In genomic region chr5:133015466-133015865, GRCh38 we compare ENCODE assay signal across 17 cellular contexts. TPM values are rescaled to one million over a fixed set of nuclear protein-coding genes. Genes with fewer than 3 reads are reported as not detected.
DNase-seq lines count a peak whose midpoint lies in the region; ATAC-seq, FAIRE-seq and TF ChIP-seq lines count a peak whose summit lies in the region.
"Had no signal": no experiment of that assay in that cellular context is flagged by ENCODE, and none has a peak within 500 bp of the region (broad histone marks: within the 10 kb centered on the region; RNA-seq: fewer than 3 reads in every experiment).

No MANE protein-coding gene starts in this region.

- peaks cover 40% of the 10 kb centered on the region for H3K36me3 ChIP-seq in K562 (ENCODE audit: control insufficient read depth, insufficient read depth, low read length)
- peaks cover 12% of the 10 kb centered on the region for H3K36me3 ChIP-seq in brain microvascular endothelial cell (replicated peaks)

- H3K9me1 ChIP-seq in K562 (ENCODE audit: control insufficient read depth, insufficient read depth, low read length): no peaks in the 10 kb centered on the region

- POLR2A ChIA-PET in K562 (lab: Yijun Ruan, JAX): interaction anchor here (0.6 to 0.7 kb wide), 2 partner anchors 108 to 225 kb away, joined by 3 to 5 read pairs; no protein-coding TSS in a partner anchor

- H3K9me3 Mint-ChIP-seq in memory B cell: no peaks in the 10 kb centered on the region
- H3K9me3 Mint-ChIP-seq: CD4-positive, alpha-beta T cell had no signal

- no peak overlapping the region for H3K27ac ChIP-seq in K562 (ENCODE audit: extremely low read depth, low read depth, low read length)
- no peak overlapping the region for H3K27ac ChIP-seq in brain microvascular endothelial cell

- H3K36me3 Mint-ChIP-seq in memory B cell: peaks cover 9% of the 10 kb centered on the region

- no peak for TF ChIP-seq EP300 in K562 (IDR thresholded peaks at IDR 0.05; ENCODE audit: low read length)

- H3K9me3 ChIP-seq in K562 (replicated peaks; ENCODE audit: control insufficient read depth, insufficient read depth, low read depth, low read length): no peaks in the 10 kb centered on the region

- H3K79me2 ChIP-seq in K562 (ENCODE audit: control insufficient read depth, insufficient read depth, low read length): peaks cover 8% of the 10 kb centered on the region; the same call in 1 of the 3 replicates

- FAIRE-seq in K562 (lab: Jason Lieb, UNC): no peak
- FAIRE-seq: A549, GM12892, GM19239 had no signal

- intact Hi-C loops in K562 (cut with micrococcal nuclease): no loop called here

- H4K20me1 ChIP-seq in K562 (replicated peaks; ENCODE audit: control insufficient read depth, insufficient read depth, low read length): no peaks in the 10 kb centered on the region

- TF ChIP-seq RAD21 in K562 (CRISPR knock-in tag; conservative IDR thresholded peaks at IDR 0.05 in 1 of 2, IDR thresholded peaks at IDR 0.05 in 1 of 2): no peak

- H3K4me1 ChIP-seq in K562 (replicated peaks in 1 of 2; ENCODE audit: control insufficient read depth in 2 of 2, insufficient read depth in 2 of 2, low read length in 2 of 2): no peaks in the 10 kb centered on the region; a peak in 1 of 5 replicates

- 100% methylated on average over 1 of the region's 1 CpG for WGBS in K562 (ENCODE audit: insufficient coverage, low coverage, missing lambda C conversion rate)

- TF ChIP-seq POLR2A in K562 (conservative IDR thresholded peaks at IDR 0.05): no peak

- no peak for TF ChIP-seq CTCF in K562 (IDR thresholded peaks at IDR 0.05 in 2 of 3, conservative IDR thresholded peaks at IDR 0.05 in 1 of 3; ENCODE audit: insufficient read depth in 2 of 3, low read depth in 1 of 3, low read length in 3 of 3)
- no peak for TF ChIP-seq CTCF in brain microvascular endothelial cell (IDR thresholded peaks at IDR 0.05; ENCODE audit: low read depth, low read length, missing control alignments)

- H3K4me2 ChIP-seq in K562 (ENCODE audit: insufficient read depth, low read length): no peak overlapping the region
- H3K4me2 ChIP-seq: A549 had no signal

- H3K27me3 Mint-ChIP-seq in memory B cell: no peaks in the 10 kb centered on the region
- H3K27me3 Mint-ChIP-seq: B cell; CD4-positive, alpha-beta T cell had no signal

- BruUV-seq in K562 (replicated peaks; lab: Mats Ljungman, UMichigan): no TSS peak

- peak; percentile 12 for DNase-seq in GM03348 (ENCODE audit: low spot score)
- no peak for DNase-seq in K562 (ENCODE audit: extremely low read depth in 1 of 4, low spot score in 3 of 4)
- no peak for DNase-seq in memory B cell (ENCODE audit: low spot score in 2 of 2)
- DNase-seq in effector CD4-positive, alpha-beta T cell: no peak
- no peak for DNase-seq in brain microvascular endothelial cell
- DNase-seq in activated CD4-positive, CD25-positive, alpha-beta regulatory T cell (lab: John Stamatoyannopoulos, UW): no peak
- DNase-seq: C1 segment of cervical spinal cord; CD4-positive, alpha-beta T cell; DMS79; GOT3; H9; IMR-90; KG1 had no signal

- no peak overlapping the region for H3K4me3 Mint-ChIP-seq in memory B cell
- H3K4me3 Mint-ChIP-seq: B cell; CD4-positive, alpha-beta T cell; H9 had no signal

- CTCF ChIA-PET in K562 (lab: Yijun Ruan, JAX; ENCODE audit: low intra/inter-chr PET ratio): no interaction called here

- H3K27ac Mint-ChIP-seq in memory B cell: peak overlapping the region; percentile 58
- H3K27ac Mint-ChIP-seq: B cell; CD4-positive, alpha-beta T cell; H9 had no signal

- H3K27me3 ChIP-seq in K562 (ENCODE audit: control insufficient read depth in 2 of 2, insufficient read depth in 2 of 2, low read length in 2 of 2) (no peaks in the 10 kb centered on the region), brain microvascular endothelial cell (replicated peaks) (no peaks in the 10 kb centered on the region)

- H3K9ac ChIP-seq in K562 (ENCODE audit: insufficient read depth in 1 of 2, low read depth in 2 of 2, low read length in 2 of 2): no peak overlapping the region

- H3K4me1 Mint-ChIP-seq in memory B cell: peaks cover 3% of the 10 kb centered on the region
- H3K4me1 Mint-ChIP-seq: H9 had no signal

- in situ Hi-C loops in K562 (cut with MboI) (no loop called here), brain microvascular endothelial cell (cut with HindIII; ENCODE audit: low pct_ligation_motif_present, low sequenced_read_pairs) (no loop called here)

- ATAC-seq in K562: 0 out of 3 replicates have a peak, but pooled peaks have one; percentile 38
- no peak for ATAC-seq in memory B cell (ENCODE audit: low read depth)
- ATAC-seq: A549 had no signal

- no peak overlapping the region for H2AFZ ChIP-seq in K562 (ENCODE audit: low read depth, low read length)

- H3K4me3 ChIP-seq in K562 (no peak overlapping the region), brain microvascular endothelial cell (ENCODE audit: low read depth, low read length) (no peak overlapping the region)
- H3K4me3 ChIP-seq: A549 had no signal

TF ChIP-seq in K562, 482 proteins besides CTCF, POLR2A, EP300 and RAD21 (continues in another document):
- no peak for TF ChIP-seq RBM17 (IDR thresholded peaks at IDR 0.05; ENCODE audit: borderline replicate concordance, low read depth, low read length)
- no peak for TF ChIP-seq NR0B1 (IDR thresholded peaks at IDR 0.05; ENCODE audit: partially characterized antibody)
- no peak for TF ChIP-seq SRF (CRISPR knock-in tag; IDR thresholded peaks at IDR 0.05)

RNA-seq across cellular contexts. Expression of gene ZCCHC10, which starts 10.9 kb away (rescaled TPM):
- 5.5 and 11.3 TPM in 2 replicates for total RNA-seq in K562 (2011; cell fraction: chromatin; rRNA removed; ENCODE audit: low replicate concordance)
- 8.7 and 9.8 TPM in 2 replicates for total RNA-seq in K562 (2011; cell fraction: nucleolus; rRNA removed)
- 9.6 and 10.3 TPM in 2 replicates for total RNA-seq in K562 (2011; cell fraction: nucleoplasm; rRNA removed)
- total RNA-seq in K562 (2014; rRNA removed) (11.9 and 15.4 TPM in 2 replicates), K562 (2014; rRNA removed; fragmentation: Illumina TruSeq; extraction: Trizol) (51.8 and 65.9 TPM in 2 replicates), K562 (2015; rRNA removed; fragmentation: Illumina TruSeq; extraction: Trizol) (43.6 and 45.5 TPM in 2 replicates), K562 (2021) (34.9 and 37.6 TPM in 2 replicates)
- polyA plus RNA-seq in K562 (2011; rRNA removed) (78.7 and 85.1 TPM in 2 replicates), K562 (2014; fragmentation: Illumina TruSeq; extraction: Trizol) (58.4 and 69.8 TPM in 2 replicates), K562 (2014; fragmentation: Nextera tagmentation; extraction: Ambion mirVana) (100 to 1,000 TPM; 144 to 146 TPM), K562 (2014; rRNA removed) (46.6 and 47.2 TPM in 2 replicates)
- 43.7 and 46.9 TPM in 2 replicates for polyA plus RNA-seq in K562 (2011; cell fraction: cytosol; rRNA removed)
- 15.9 and 16.3 TPM in 2 replicates for polyA plus RNA-seq in K562 (2011; cell fraction: nucleus; rRNA removed)
- 43.2 and 76.9 TPM in 2 replicates for polyA plus RNA-seq in K562 (2012)
- 27.9 and 30.5 TPM in 2 replicates for polyA minus RNA-seq in K562 (2011; rRNA and poly(A)+ RNA removed)
- 15.1 and 15.7 TPM in 2 replicates for polyA minus RNA-seq in K562 (2011; cell fraction: cytosol; rRNA and poly(A)+ RNA removed)
- polyA minus RNA-seq in K562 (2011; cell fraction: nucleus; rRNA and poly(A)+ RNA removed): 1.6 and 5.8 TPM in 2 replicates

RNA-seq across cellular contexts. Expression of gene HSPA4, which starts 36.3 kb away (rescaled TPM):
- total RNA-seq in K562 (2011; cell fraction: chromatin; rRNA removed; ENCODE audit: low replicate concordance): 32.9 and 85.4 TPM in 2 replicates
- 16.3 and 16.7 TPM in 2 replicates for total RNA-seq in K562 (2011; cell fraction: nucleolus; rRNA removed)
- 26.3 and 29.2 TPM in 2 replicates for total RNA-seq in K562 (2011; cell fraction: nucleoplasm; rRNA removed)
- total RNA-seq in K562 (2014; rRNA removed): 115 and 123 TPM in 2 replicates
- 286 and 341 TPM in 2 replicates for total RNA-seq in K562 (2014; rRNA removed; fragmentation: Illumina TruSeq; extraction: Trizol)
- 187 and 222 TPM in 2 replicates for total RNA-seq in K562 (2015; rRNA removed; fragmentation: Illumina TruSeq; extraction: Trizol)
- total RNA-seq in K562 (2021): 274 and 277 TPM in 2 replicates
- polyA plus RNA-seq in K562 (2011; rRNA removed): 76.7 and 148 TPM in 2 replicates
- polyA plus RNA-seq in K562 (2011; cell fraction: cytosol; rRNA removed): 19.8 and 23.2 TPM in 2 replicates
- polyA plus RNA-seq in K562 (2011; cell fraction: nucleus; rRNA removed): 14.9 and 22.1 TPM in 2 replicates
- 104 and 175 TPM in 2 replicates for polyA plus RNA-seq in K562 (2012)
- polyA plus RNA-seq in K562 (2014; fragmentation: Illumina TruSeq; extraction: Trizol): 132 and 161 TPM in 2 replicates
- 10 to 100 TPM; 90.3 to 93.0 TPM for polyA plus RNA-seq in K562 (2014; fragmentation: Nextera tagmentation; extraction: Ambion mirVana)
- 118 and 128 TPM in 2 replicates for polyA plus RNA-seq in K562 (2014; rRNA removed)
- 210 and 254 TPM in 2 replicates for polyA minus RNA-seq in K562 (2011; rRNA and poly(A)+ RNA removed)
- 77.0 and 111 TPM in 2 replicates for polyA minus RNA-seq in K562 (2011; cell fraction: cytosol; rRNA and poly(A)+ RNA removed)
- 14.8 and 31.1 TPM in 2 replicates for polyA minus RNA-seq in K562 (2011; cell fraction: nucleus; rRNA and poly(A)+ RNA removed)

RNA-seq across cellular contexts. Expression of gene AFF4, which starts 52.0 kb away (rescaled TPM):
- total RNA-seq in K562 (2011; cell fraction: chromatin; rRNA removed; ENCODE audit: low replicate concordance): 90.2 and 159 TPM in 2 replicates
- total RNA-seq in K562 (2011; cell fraction: nucleolus; rRNA removed): 22.8 and 25.4 TPM in 2 replicates
- total RNA-seq in K562 (2011; cell fraction: nucleoplasm; rRNA removed): 48.5 and 81.4 TPM in 2 replicates
- total RNA-seq in K562 (2014; rRNA removed) (9.9 and 11.3 TPM in 2 replicates), K562 (2014; rRNA removed; fragmentation: Illumina TruSeq; extraction: Trizol) (19.9 and 21.4 TPM in 2 replicates), K562 (2015; rRNA removed; fragmentation: Illumina TruSeq; extraction: Trizol) (17.9 and 18.9 TPM in 2 replicates), K562 (2021) (22.5 and 25.8 TPM in 2 replicates)
- polyA plus RNA-seq in K562 (2011; rRNA removed) (14.2 and 20.7 TPM in 2 replicates), K562 (2014; fragmentation: Illumina TruSeq; extraction: Trizol) (17.0 and 19.6 TPM in 2 replicates), K562 (2014; fragmentation: Nextera tagmentation; extraction: Ambion mirVana) (1 to 10 TPM; 1.7 to 3.6 TPM), K562 (2014; rRNA removed) (7.9 and 9.0 TPM in 2 replicates)
- 8.5 and 10.0 TPM in 2 replicates for polyA plus RNA-seq in K562 (2011; cell fraction: cytosol; rRNA removed)
- polyA plus RNA-seq in K562 (2011; cell fraction: nucleus; rRNA removed): 28.6 and 30.9 TPM in 2 replicates
- 12.1 and 17.1 TPM in 2 replicates for polyA plus RNA-seq in K562 (2012)
- 36.7 and 38.9 TPM in 2 replicates for polyA minus RNA-seq in K562 (2011; rRNA and poly(A)+ RNA removed)
- 21.8 and 26.6 TPM in 2 replicates for polyA minus RNA-seq in K562 (2011; cell fraction: cytosol; rRNA and poly(A)+ RNA removed)
- polyA minus RNA-seq in K562 (2011; cell fraction: nucleus; rRNA and poly(A)+ RNA removed): 20.3 and 38.2 TPM in 2 replicates
